8 cellular contexts compared by ENCODE assay signal in the genomic region with DNA sequence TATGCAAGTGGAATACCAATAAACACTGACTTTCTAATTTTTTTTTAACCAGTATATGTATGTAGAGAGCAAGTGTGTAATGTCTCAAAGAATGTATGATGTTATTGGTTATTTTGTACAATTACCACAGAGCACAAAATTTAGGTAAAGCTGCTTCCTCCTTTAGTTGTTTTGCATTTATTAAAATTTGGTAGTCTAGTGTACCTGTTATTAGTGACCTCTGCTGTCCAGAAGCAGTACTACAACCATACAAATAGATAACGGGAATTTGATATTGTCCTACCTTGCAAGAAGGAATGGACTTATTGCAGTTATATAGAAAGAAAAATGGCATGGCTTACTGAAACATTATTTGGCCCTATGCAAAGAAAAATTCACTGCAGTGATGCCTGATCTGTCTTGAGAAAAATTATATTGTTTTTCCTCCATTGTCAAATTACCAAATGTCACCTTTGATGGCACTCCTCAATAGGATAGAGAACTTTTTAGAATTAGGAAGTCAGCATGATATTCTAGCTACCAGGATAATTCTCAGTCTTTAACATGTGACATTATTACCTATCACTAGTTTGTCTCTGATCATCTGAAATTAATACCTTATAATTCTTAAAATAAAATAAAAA.
A peak's percentile ranks its signal among the peaks of the same experiment; 100 is the strongest.
DNase-seq lines count a peak whose midpoint lies in the region; ATAC-seq and TF ChIP-seq lines count a peak whose summit lies in the region.

No MANE protein-coding gene starts in this region.

- DNase-seq in BE2C (peak; percentile 19), NCI-H2081 treated with DMSO at 0.1 percent for 48 hours (lab: John Stamatoyannopoulos, UW) (peak; percentile 43), iris pigment epithelial cell (ENCODE audit: low read depth) (peak; percentile 56), tibial nerve (ENCODE audit: low spot score in 2 of 2) (peak in 1 of 2 donors; percentile 76)
- DNase-seq in activated CD8-positive, alpha-beta T cell treated with anti-CD3 and anti-CD28 coated beads, Interleukin-2, amount 10 ng/mL, durations not matched to agents 7 days and 5 days: peak; percentile 27
- no peak for DNase-seq in activated CD4-positive, alpha-beta T cell treated with anti-CD3 and anti-CD28 coated beads, Interleukin-2, amount 50 U/mL, for 4 hours

- no peak overlapping the region for H3K27ac Mint-ChIP-seq in activated CD8-positive, alpha-beta T cell treated with anti-CD3 and anti-CD28 coated beads, Interleukin-2, amount 10 ng/mL, durations not matched to agents 7 days and 5 days

- H3K4me3 ChIP-seq in BE2C (ENCODE audit: low read depth, low read length) (no peak overlapping the region), tibial nerve (no peak overlapping the region)

- H3K27me3 ChIP-seq in BE2C: no peaks in the 10 kb centered on the region
- H3K27me3 ChIP-seq in tibial nerve: no peaks in the 10 kb centered on the region

- 3 to 6% methylated on average over 1 of the region's 1 CpG for WGBS in tibial nerve, 2 donors

- no peaks in the 10 kb centered on the region for H3K9me3 ChIP-seq in BE2C
- H3K9me3 ChIP-seq in tibial nerve: no peaks in the 10 kb centered on the region

- H3K27me3 Mint-ChIP-seq in activated CD8-positive, alpha-beta T cell treated with anti-CD3 and anti-CD28 coated beads, Interleukin-2, amount 10 ng/mL, durations not matched to agents 7 days and 5 days (ENCODE audit: low read depth): peaks cover 5% of the 10 kb centered on the region

- POLR2A ChIA-PET in activated CD8-positive, alpha-beta T cell treated with anti-CD3 and anti-CD28 coated beads, Interleukin-2, amount 10 ng/mL, durations not matched to agents 7 days and 5 days (lab: Charles Lee): no interaction called here

- H3K9me3 Mint-ChIP-seq in activated CD8-positive, alpha-beta T cell treated with anti-CD3 and anti-CD28 coated beads, Interleukin-2, amount 10 ng/mL, durations not matched to agents 7 days and 5 days (ENCODE audit: insufficient read depth): no peaks in the 10 kb centered on the region

- H3K4me3 Mint-ChIP-seq in activated CD8-positive, alpha-beta T cell treated with anti-CD3 and anti-CD28 coated beads, Interleukin-2, amount 10 ng/mL, durations not matched to agents 7 days and 5 days: no peak overlapping the region

- H3K36me3 ChIP-seq in BE2C (no peaks in the 10 kb centered on the region), tibial nerve (no peaks in the 10 kb centered on the region)

- H3K27ac ChIP-seq in tibial nerve: no peak overlapping the region

- TF ChIP-seq POLR2A in tibial nerve (IDR thresholded peaks at IDR 0.05): no peak

- TF ChIP-seq CTCF in BE2C (IDR thresholded peaks at IDR 0.05; ENCODE audit: low read depth, low read length) (peak; percentile 65), tibial nerve (IDR thresholded peaks at IDR 0.05) (peak; percentile 65 to 76 (median 71))

- no peaks in the 10 kb centered on the region for H3K36me3 Mint-ChIP-seq in activated CD8-positive, alpha-beta T cell treated with anti-CD3 and anti-CD28 coated beads, Interleukin-2, amount 10 ng/mL, durations not matched to agents 7 days and 5 days (ENCODE audit: low read depth)

- CTCF ChIA-PET in activated CD8-positive, alpha-beta T cell treated with anti-CD3 and anti-CD28 coated beads, Interleukin-2, amount 10 ng/mL, durations not matched to agents 7 days and 5 days (lab: Charles Lee): interaction anchor here (0.6 to 3.0 kb wide), 8 partner anchors 10 to 1088 kb away, joined by 3 to 11 read pairs (median 3); no protein-coding TSS in a partner anchor

- no peak for TF ChIP-seq EP300 in tibial nerve (IDR thresholded peaks at IDR 0.05)

- ATAC-seq in GM19351 (IDR thresholded peaks at IDR 0.05; ENCODE audit: unreplicated experiment) (peak; percentile 33), HG03139 (IDR thresholded peaks at IDR 0.05; ENCODE audit: unreplicated experiment) (no peak)
- ATAC-seq in activated CD8-positive, alpha-beta T cell treated with anti-CD3 and anti-CD28 coated beads, Interleukin-2, amount 10 ng/mL, durations not matched to agents 7 days and 5 days: no peak

- H3K4me1 ChIP-seq in BE2C: no peaks in the 10 kb centered on the region
- H3K4me1 ChIP-seq in tibial nerve: peaks cover 0 to 14% (median 0%) of the 10 kb centered on the region in 4 donors

- H3K4me1 Mint-ChIP-seq in activated CD8-positive, alpha-beta T cell treated with anti-CD3 and anti-CD28 coated beads, Interleukin-2, amount 10 ng/mL, durations not matched to agents 7 days and 5 days (ENCODE audit: low read depth): no peaks in the 10 kb centered on the region

Comparison
In these comparisons a context has a peak if more than half of its experiments do, and no peak if none do; other contexts are left out.
1. DNase-seq: peak in BE2C (single experiment), NCI-H2081 treated with DMSO at 0.1 percent for 48 hours (single experiment), activated CD8-positive, alpha-beta T cell treated with anti-CD3 and anti-CD28 coated beads, Interleukin-2, amount 10 ng/mL, durations not matched to agents 7 days and 5 days (single experiment) and iris pigment epithelial cell (single experiment); none in activated CD4-positive, alpha-beta T cell treated with anti-CD3 and anti-CD28 coated beads, Interleukin-2, amount 50 U/mL, for 4 hours (0 of 2).